Comparison of ENCODE assay signal across 1 cellular context in genomic region chr17:28119049-28119448, GRCh38.
TF ChIP-seq lines count a peak whose summit lies in the region.

No MANE protein-coding gene starts in this region.

TF ChIP-seq in liver, 16 proteins besides CTCF, POLR2A, EP300 and RAD21 (continued from another document):
- TF ChIP-seq SP1 (IDR thresholded peaks at IDR 0.05): no peak
- TF ChIP-seq REST (IDR thresholded peaks at IDR 0.05): no peak
- no peak for TF ChIP-seq ATF3 (IDR thresholded peaks at IDR 0.05)
- no peak for TF ChIP-seq YY1 (IDR thresholded peaks at IDR 0.05)
- no peak for TF ChIP-seq JUND (IDR thresholded peaks at IDR 0.05)
- TF ChIP-seq GABPA (IDR thresholded peaks at IDR 0.05 in 1 of 2, conservative IDR thresholded peaks at IDR 0.05 in 1 of 2): no peak
